ENCODE assay signal across 16 cellular contexts in genomic region chr3:101954361-101954760, GRCh38.
DNase-seq lines count a peak whose midpoint lies in the region; TF ChIP-seq lines count a peak whose summit lies in the region.
"Had no signal": no experiment of that assay in that cellular context is flagged by ENCODE, and none has a peak within 500 bp of the region (broad histone marks: within the 10 kb centered on the region; RNA-seq: fewer than 3 reads in every experiment).

No MANE protein-coding gene starts in this region.

- H3K4me3 Mint-ChIP-seq in nephron: no peak overlapping the region
- H3K4me3 Mint-ChIP-seq: CD14-positive monocyte; CD4-positive, alpha-beta memory T cell had no signal

- no peak overlapping the region for H3K9ac ChIP-seq in BLaER1 treated with 17β-estradiol and CSF1 and Interleukin-3, amounts not matched to agents 10 nM and 100 nM
- H3K9ac ChIP-seq: GM23248 had no signal

- TF ChIP-seq CTCF in nephron (IDR thresholded peaks at IDR 0.05; ENCODE audit: unreplicated experiment in 3 of 3) (no peak), ascending aorta (IDR thresholded peaks at IDR 0.05) (no peak)

- no peak overlapping the region for H3K4me3 ChIP-seq in BLaER1 treated with 17β-estradiol and CSF1 and Interleukin-3, amounts not matched to agents 10 nM and 100 nM
- H3K4me3 ChIP-seq in ascending aorta: no peak overlapping the region
- H3K4me3 ChIP-seq: GM23248 had no signal

- H3K4me2 ChIP-seq in BLaER1 treated with 17β-estradiol and CSF1 and Interleukin-3, amounts not matched to agents 10 nM and 100 nM: peak overlapping the region in 7 of 11 experiments; percentile 14 to 64 (median 30); a peak in 10 of 22 replicates

- H3K27ac Mint-ChIP-seq in nephron: peak overlapping the region; percentile 12 to 68 (median 48)
- H3K27ac Mint-ChIP-seq: CD4-positive, alpha-beta memory T cell had no signal

- peaks cover 0 to 33% (median 11%) of the 10 kb centered on the region in 11 experiments; a peak in 13 of 22 replicates for H3K9me3 ChIP-seq in BLaER1 treated with 17β-estradiol and CSF1 and Interleukin-3, amounts not matched to agents 10 nM and 100 nM (replicated peaks in 1 of 11)
- H3K9me3 ChIP-seq in ascending aorta: no peaks in the 10 kb centered on the region
- H3K9me3 ChIP-seq: BE2C had no signal

- H3K27me3 ChIP-seq in BLaER1 treated with 17β-estradiol and CSF1 and Interleukin-3, amounts not matched to agents 10 nM and 100 nM: no peaks in the 10 kb centered on the region
- no peaks in the 10 kb centered on the region for H3K27me3 ChIP-seq in ascending aorta
- H3K27me3 ChIP-seq: BE2C had no signal

- DNase-seq in dermis blood vessel endothelial cell (peak; percentile 26), T-helper 1 cell (no peak), SKM-1 treated with dmso at 0.1 percent for 144 hours (lab: John Stamatoyannopoulos, UW; ENCODE audit: unreplicated experiment) (no peak), ascending aorta (ENCODE audit: low spot score in 2 of 2) (no peak)
- DNase-seq: ACHN; BE2C; CD4-positive, alpha-beta memory T cell; DMS153; DND-41; EL; GM23248; HCEC 1CT had no signal

- H3K4me1 Mint-ChIP-seq in nephron: peaks cover 13% of the 10 kb centered on the region
- H3K4me1 Mint-ChIP-seq: CD14-positive monocyte had no signal

- H3K9me3 Mint-ChIP-seq in nephron: no peaks in the 10 kb centered on the region
- H3K9me3 Mint-ChIP-seq: CD4-positive, alpha-beta memory T cell had no signal

- no peaks in the 10 kb centered on the region for H4K20me1 ChIP-seq in BLaER1 treated with 17β-estradiol and CSF1 and Interleukin-3, amounts not matched to agents 10 nM and 100 nM

- intact Hi-C loops in ascending aorta (cut with DNase I): no loop called here

- no peaks in the 10 kb centered on the region for H3K36me3 Mint-ChIP-seq in nephron (ENCODE audit: low read depth)
- H3K36me3 Mint-ChIP-seq: CD14-positive monocyte; CD4-positive, alpha-beta memory T cell had no signal

- H3K27me3 Mint-ChIP-seq in nephron (ENCODE audit: low read depth): no peaks in the 10 kb centered on the region
- H3K27me3 Mint-ChIP-seq: CD4-positive, alpha-beta memory T cell had no signal

- no peak overlapping the region; a peak in 1 of 22 replicates for H3K27ac ChIP-seq in BLaER1 treated with 17β-estradiol and CSF1 and Interleukin-3, amounts not matched to agents 10 nM and 100 nM
- no peak overlapping the region for H3K27ac ChIP-seq in ascending aorta
- H3K27ac ChIP-seq: GM23248, HL-60 had no signal

- peaks cover 9 to 30% (median 17%) of the 10 kb centered on the region in 10 experiments; a peak in 19 of 20 replicates for H3K4me1 ChIP-seq in BLaER1 treated with 17β-estradiol and CSF1 and Interleukin-3, amounts not matched to agents 10 nM and 100 nM
- no peaks in the 10 kb centered on the region for H3K4me1 ChIP-seq in ascending aorta
- H3K4me1 ChIP-seq: BE2C had no signal

- no peaks in the 10 kb centered on the region for H3K36me3 ChIP-seq in BLaER1 treated with 17β-estradiol and CSF1 and Interleukin-3, amounts not matched to agents 10 nM and 100 nM
- no peaks in the 10 kb centered on the region for H3K36me3 ChIP-seq in ascending aorta
- H3K36me3 ChIP-seq: BE2C had no signal
